Comparison of ENCODE assay signal across 1 cellular context in genomic region chr2:165079432-165079831, GRCh38.
TF ChIP-seq lines count a peak whose summit lies in the region.

No MANE protein-coding gene starts in this region.

TF ChIP-seq in HepG2, 621 proteins besides CTCF, POLR2A, EP300 and RAD21:
- TF ChIP-seq ZBTB40 (IDR thresholded peaks at IDR 0.05) (no peak), ZBTB40 (CRISPR knock-in tag; IDR thresholded peaks at IDR 0.05) (no peak), CEBPB (IDR thresholded peaks at IDR 0.05; ENCODE audit: borderline replicate concordance, low read depth, low read length) (peak; percentile 7; the same call in 1 of the 2 replicates)
